ENCODE assay signal across 12 cellular contexts in the genomic region with DNA sequence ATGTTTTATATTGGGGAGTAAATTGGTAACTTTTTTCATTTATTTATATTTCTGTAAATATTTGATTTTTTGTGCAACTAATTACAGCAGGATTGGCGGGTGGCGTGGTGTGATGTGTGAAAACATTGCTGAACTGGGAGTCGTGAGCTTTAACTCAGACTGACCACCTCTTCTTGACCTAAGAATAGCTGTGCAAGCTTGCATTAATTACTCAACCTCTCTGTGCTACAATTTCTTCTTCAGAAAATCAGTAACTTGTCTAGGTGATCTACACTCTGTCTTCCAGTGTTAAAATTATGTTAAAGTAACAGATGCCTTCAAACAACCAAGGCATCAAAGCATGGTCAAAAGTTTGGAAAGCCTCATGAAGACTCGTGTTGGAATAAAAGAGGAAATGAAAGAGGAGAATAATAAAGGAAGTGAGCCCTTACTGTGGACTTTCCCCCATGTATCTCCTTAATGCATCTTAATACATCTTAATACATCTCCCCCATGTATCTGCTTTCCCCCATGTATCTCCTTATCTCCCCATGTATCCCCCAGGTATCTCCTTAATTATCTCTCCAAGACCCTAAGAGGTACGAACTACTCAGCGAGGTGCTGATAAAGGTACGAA.
"Had no signal": no experiment of that assay in that cellular context is flagged by ENCODE, and none has a peak within 500 bp of the region (broad histone marks: within the 10 kb centered on the region; RNA-seq: fewer than 3 reads in every experiment).

No MANE protein-coding gene starts in this region.

- ATAC-seq: activated CD4-positive, CD25-positive, alpha-beta regulatory T cell treated with anti-CD3 and anti-CD28 coated beads, Interleukin-2, amount 50 U/mL, for 24 hours had no signal

- DNase-seq: activated naive CD4-positive, alpha-beta T cell treated with anti-CD3 and anti-CD28 coated beads, Interleukin-2, amount 50 U/mL, for 16 hours; activated T-cell treated with anti-CD3 and anti-CD28 coated beads, Interleukin-2, amount 50 U/mL, for 1 hour; adrenal gland; central memory CD4-positive, alpha-beta T cell; cortex of kidney; effector memory CD4-positive, alpha-beta T cell; occipital lobe; stimulated activated CD4-positive, alpha-beta T cell treated with anti-CD3 and anti-CD28 coated beads, Interleukin-4, amount 100 ng/mL, for 4 hours; T-helper 2 cell; uterus had no signal

- H3K27me3 ChIP-seq: adrenal gland, uterus had no signal

- H3K9me3 ChIP-seq: adrenal gland, prostate gland, uterus had no signal

- H3K27ac ChIP-seq: adrenal gland, prostate gland, uterus had no signal

- H3K36me3 ChIP-seq: adrenal gland, prostate gland, uterus had no signal

- H3K4me3 ChIP-seq: adrenal gland, prostate gland, uterus had no signal

- H3K4me1 ChIP-seq: adrenal gland, prostate gland had no signal
